1 cellular context compared by ENCODE assay signal in genomic region chr17:36486204-36487194, GRCh38.
TF ChIP-seq lines count a peak whose summit lies in the region.

TSS of gene ZNHIT3 (plus strand) at chr17:36486681. CDS start at chr17:36486700, 19 bp downstream.

TF ChIP-seq in H1, 55 proteins besides CTCF, POLR2A, EP300 and RAD21 (continued from another document):
- no peak for TF ChIP-seq RNF2 (IDR thresholded peaks at IDR 0.05; ENCODE audit: borderline replicate concordance, low read depth, low read length, missing control alignments, poor library complexity, severe bottlenecking)
- TF ChIP-seq JUN (IDR thresholded peaks at IDR 0.05; ENCODE audit: low read depth, low read length), result no peak
- no peak for TF ChIP-seq NANOG (IDR thresholded peaks at IDR 0.05; ENCODE audit: insufficient read depth, low read depth, low read length, poor library complexity, severe bottlenecking)
- TF ChIP-seq PHF8 (conservative IDR thresholded peaks at IDR 0.05; ENCODE audit: low read depth, low read length), result peak; percentile 77
- TF ChIP-seq BACH1 (IDR thresholded peaks at IDR 0.05; ENCODE audit: low read length), result no peak
- peak; percentile 82 for TF ChIP-seq CREB1 (IDR thresholded peaks at IDR 0.05)
- TF ChIP-seq CHD1 (IDR thresholded peaks at IDR 0.05; ENCODE audit: low read depth, low read length), result no peak
- TF ChIP-seq YY1 (IDR thresholded peaks at IDR 0.05; ENCODE audit: low read depth, low read length), result peak; percentile 73; the same call in 1 of the 2 replicates
- no peak for TF ChIP-seq TCF12 (IDR thresholded peaks at IDR 0.05; ENCODE audit: low read depth, low read length)
- peak; percentile 90 for TF ChIP-seq SP1 (IDR thresholded peaks at IDR 0.05; ENCODE audit: low read depth, low read length)
- TF ChIP-seq MAFK (IDR thresholded peaks at IDR 0.05; ENCODE audit: low read depth, low read length), result no peak
- TF ChIP-seq BRCA1 (IDR thresholded peaks at IDR 0.05; ENCODE audit: low read depth, low read length), result no peak
- TF ChIP-seq ZNF274 (IDR thresholded peaks at IDR 0.05; ENCODE audit: borderline replicate concordance, extremely low read depth, low read length), result no peak
- TF ChIP-seq CHD2 (IDR thresholded peaks at IDR 0.05; ENCODE audit: low read length), result no peak
- TF ChIP-seq CTBP2 (IDR thresholded peaks at IDR 0.05; ENCODE audit: borderline replicate concordance, insufficient read depth, insufficient read length, low read length), result no peak
- TF ChIP-seq KDM4A (IDR thresholded peaks at IDR 0.05; ENCODE audit: low read depth, low read length, severe bottlenecking), result peak; percentile 79
- peak; percentile 58; the same call in 1 of the 2 replicates for TF ChIP-seq E2F6 (IDR thresholded peaks at IDR 0.05)
- TF ChIP-seq CEBPB (IDR thresholded peaks at IDR 0.05; ENCODE audit: low read depth, low read length), result no peak
- TF ChIP-seq USF2 (IDR thresholded peaks at IDR 0.05; ENCODE audit: low read length), result no peak
- no peak for TF ChIP-seq CBX5 (IDR thresholded peaks at IDR 0.05; ENCODE audit: low read depth, low read length)
- TF ChIP-seq POU5F1 (IDR thresholded peaks at IDR 0.05; ENCODE audit: low read depth, low read length), result no peak
- no peak for TF ChIP-seq SUZ12 (IDR thresholded peaks at IDR 0.05; ENCODE audit: low read length)
- no peak for TF ChIP-seq GABPA (IDR thresholded peaks at IDR 0.05; ENCODE audit: borderline replicate concordance, insufficient read depth, low read length)
- no peak for TF ChIP-seq RFX5 (IDR thresholded peaks at IDR 0.05; ENCODE audit: borderline replicate concordance, low read depth, low read length)
- no peak for TF ChIP-seq SIRT6 (IDR thresholded peaks at IDR 0.05; ENCODE audit: low read length)
- TF ChIP-seq CBX8 (IDR thresholded peaks at IDR 0.05; ENCODE audit: borderline replicate concordance, low read depth, low read length), result no peak
- no peak for TF ChIP-seq CHD7 (IDR thresholded peaks at IDR 0.05; ENCODE audit: insufficient replicate concordance, low read length)
- TF ChIP-seq KDM5A (IDR thresholded peaks at IDR 0.05; ENCODE audit: low read length), result no peak; the same call in 1 of the 2 replicates
- TF ChIP-seq JUND (IDR thresholded peaks at IDR 0.05; ENCODE audit: low read length), result no peak
- no peak for TF ChIP-seq TEAD4 (IDR thresholded peaks at IDR 0.05; ENCODE audit: low read depth, low read length)
- no peak for TF ChIP-seq GTF2F1 (IDR thresholded peaks at IDR 0.05; ENCODE audit: borderline replicate concordance, low read depth, low read length)
- TF ChIP-seq RXRA (IDR thresholded peaks at IDR 0.05; ENCODE audit: insufficient read depth, low read depth, low read length), result no peak
- peak; percentile 66; the same call in 1 of the 2 replicates for TF ChIP-seq ATF2 (IDR thresholded peaks at IDR 0.05; ENCODE audit: low read length)
- no peak for TF ChIP-seq FOSL1 (IDR thresholded peaks at IDR 0.05; ENCODE audit: insufficient read depth, low read depth, low read length)
- TF ChIP-seq SIX5 (IDR thresholded peaks at IDR 0.05; ENCODE audit: low read depth, low read length), result no peak
- TF ChIP-seq HDAC6 (IDR thresholded peaks at IDR 0.05; ENCODE audit: low read depth, low read length), result no peak
- TF ChIP-seq SP2 (IDR thresholded peaks at IDR 0.05; ENCODE audit: low read length), result no peak
- no peak for TF ChIP-seq NRF1 (IDR thresholded peaks at IDR 0.05; ENCODE audit: low read depth, low read length)
- TF ChIP-seq RBBP5 (IDR thresholded peaks at IDR 0.05; ENCODE audit: borderline replicate concordance, low read depth, low read length), result peak; percentile 51; the same call in 1 of the 2 replicates
- TF ChIP-seq TBP (IDR thresholded peaks at IDR 0.05; ENCODE audit: low read depth, low read length), result peak; percentile 76; the same call in 1 of the 2 replicates
- TF ChIP-seq MAX (IDR thresholded peaks at IDR 0.05), result peak; percentile 87
- TF ChIP-seq SAP30 (IDR thresholded peaks at IDR 0.05; ENCODE audit: insufficient read depth, insufficient replicate concordance, low read length), result peak; percentile 29
- peak; percentile 53 for TF ChIP-seq ASH2L (IDR thresholded peaks at IDR 0.05; ENCODE audit: low read length)
- peak; percentile 41 for TF ChIP-seq TAF7 (optimal IDR thresholded peaks at IDR 0.05; ENCODE audit: borderline replicate concordance, low read depth, low read length)
- no peak for TF ChIP-seq ATF3 (IDR thresholded peaks at IDR 0.05; ENCODE audit: insufficient read depth, low read depth, low read length)
- TF ChIP-seq TAF1 (IDR thresholded peaks at IDR 0.05; ENCODE audit: low read depth, low read length), result peak; percentile 87
- no peak for TF ChIP-seq EZH2 (IDR thresholded peaks at IDR 0.05; ENCODE audit: low read depth, low read length, severe bottlenecking)
- peak; percentile 85 for TF ChIP-seq POLR2AphosphoS5 (IDR thresholded peaks at IDR 0.05; ENCODE audit: low read depth, low read length)
- no peak for TF ChIP-seq KDM1A (IDR thresholded peaks at IDR 0.05; ENCODE audit: borderline replicate concordance, low read length)
- TF ChIP-seq HDAC2 (IDR thresholded peaks at IDR 0.05; ENCODE audit: borderline replicate concordance in 1 of 2, low read depth in 2 of 2, low read length in 2 of 2), result 0 out of 4 replicates have a peak, but pooled peaks of 1 of the 2 experiments have one; percentile 74
- TF ChIP-seq SP4 (IDR thresholded peaks at IDR 0.05; ENCODE audit: low read length), result no peak
